ENCODE assay signal across 1 cellular context in genomic region chr2:219218279-219219112, GRCh38.
A peak's percentile ranks its signal among the peaks of the same experiment; 100 is the strongest.
TF ChIP-seq lines count a peak whose summit lies in the region.

Gene ABCB6 (minus strand): TSS chr2:219218958. CDS start chr2:219218673, 285 bp downstream.

TF ChIP-seq in GM23338, 12 proteins besides CTCF, POLR2A, EP300 and RAD21 (continued from another document):
- peak; percentile 71 for TF ChIP-seq REST (IDR thresholded peaks at IDR 0.05; ENCODE audit: unreplicated experiment)
- TF ChIP-seq ETS1 (IDR thresholded peaks at IDR 0.05) = peak; percentile 24; the same call in 1 of the 2 replicates
